ENCODE assay signal across 10 cellular contexts in genomic region chr11:6654281-6655019, GRCh38. TPM values are rescaled to one million over a fixed set of nuclear protein-coding genes. Genes with fewer than 3 reads are reported as not detected.
DNase-seq lines count a peak whose midpoint lies in the region; ATAC-seq and TF ChIP-seq lines count a peak whose summit lies in the region.
"Had no signal": no experiment of that assay in that cellular context is flagged by ENCODE, and none has a peak within 500 bp of the region (broad histone marks: within the 10 kb centered on the region; RNA-seq: fewer than 3 reads in every experiment).

No MANE protein-coding gene starts in this region.

- no peak overlapping the region for H3K27ac Mint-ChIP-seq in naive thymus-derived CD8-positive, alpha-beta T cell
- H3K27ac Mint-ChIP-seq: activated naive CD8-positive, alpha-beta T cell treated with anti-CD3 and anti-CD28 coated beads for 36 hours had no signal

- DNase-seq in activated T-cell treated with anti-CD3 and anti-CD28 coated beads for 4 hours (peak; percentile 15), foreskin fibroblast (no peak), uterus (peak in 1 of 2 donors; percentile 42), Kasumi-1 (lab: John Stamatoyannopoulos, UW) (no peak), NCI-H524 (lab: John Stamatoyannopoulos, UW) (no peak)
- no peak for DNase-seq in activated T-cell treated with anti-CD3 and anti-CD28 coated beads, Interleukin-2, amount 50 U/mL, for 1 hour
- peak in 2 of 10 donors; percentile 24 to 41 for DNase-seq in naive thymus-derived CD8-positive, alpha-beta T cell

- H3K4me1 ChIP-seq in uterus, result no peaks in the 10 kb centered on the region
- H3K4me1 ChIP-seq: parathyroid adenoma had no signal

- no peaks in the 10 kb centered on the region for H3K9me3 Mint-ChIP-seq in naive thymus-derived CD8-positive, alpha-beta T cell
- H3K9me3 Mint-ChIP-seq: activated naive CD8-positive, alpha-beta T cell treated with anti-CD3 and anti-CD28 coated beads for 36 hours had no signal

- peak overlapping the region; percentile 41 to 74 for H3K4me3 ChIP-seq in foreskin fibroblast (ENCODE audit: low read depth in 1 of 2, low read length in 2 of 2)
- peak overlapping the region; percentile 56 to 66 for H3K4me3 ChIP-seq in uterus

- no peak for TF ChIP-seq POLR2A in uterus (IDR thresholded peaks at IDR 0.05)

- H3K4me3 Mint-ChIP-seq in naive thymus-derived CD8-positive, alpha-beta T cell, result no peak overlapping the region
- H3K4me3 Mint-ChIP-seq: activated naive CD8-positive, alpha-beta T cell treated with anti-CD3 and anti-CD28 coated beads for 36 hours had no signal

- H3K4me1 Mint-ChIP-seq in naive thymus-derived CD8-positive, alpha-beta T cell, result peaks cover 4 to 13% (median 10%) of the 10 kb centered on the region in 4 donors

- no peaks in the 10 kb centered on the region for H3K36me3 Mint-ChIP-seq in naive thymus-derived CD8-positive, alpha-beta T cell
- H3K36me3 Mint-ChIP-seq: activated naive CD8-positive, alpha-beta T cell treated with anti-CD3 and anti-CD28 coated beads for 36 hours had no signal

- H3K27ac ChIP-seq in uterus, result peak overlapping the region; percentile 96
- H3K27ac ChIP-seq: parathyroid adenoma had no signal

- H3K27me3 ChIP-seq in uterus, result no peaks in the 10 kb centered on the region

- no peaks in the 10 kb centered on the region for H3K9me3 ChIP-seq in uterus

- intact Hi-C loops in uterus (cut with DNase I; ENCODE audit: low total_unique reads), result no loop called here

- TF ChIP-seq CTCF in foreskin fibroblast (IDR thresholded peaks at IDR 0.05; ENCODE audit: low read depth, low read length) (no peak), uterus (IDR thresholded peaks at IDR 0.05) (no peak)

- peak; percentile 43 to 44 for ATAC-seq in naive thymus-derived CD8-positive, alpha-beta T cell
- no peak for ATAC-seq in GM19324 (IDR thresholded peaks at IDR 0.05; ENCODE audit: low FRiP score, unreplicated experiment)

- POLR2A ChIA-PET in naive thymus-derived CD8-positive, alpha-beta T cell (lab: Charles Lee), result interaction anchor here (1.1 to 5.8 kb wide), 7 partner anchors 8 to 42 kb away, joined by 3 to 38 read pairs (median 4); partner anchors contain the start of genes MRPL17, TAF10 and TPP1

- no peaks in the 10 kb centered on the region for H3K27me3 Mint-ChIP-seq in naive thymus-derived CD8-positive, alpha-beta T cell

- no peaks in the 10 kb centered on the region for H3K36me3 ChIP-seq in uterus

RNA-seq across cellular contexts. Expression of gene DCHS1, which starts 1.2 kb away (rescaled TPM):
- total RNA-seq in naive thymus-derived CD8-positive, alpha-beta T cell, result 10 to 100 TPM; 14.4 to 14.9 TPM
- 1 to 10 TPM; 2.2 to 6.1 (median 2.9) TPM for polyA plus RNA-seq in naive thymus-derived CD8-positive, alpha-beta T cell
- total RNA-seq in uterus, result 100 to 1,000 TPM in 1 of 4 donors, 10 to 100 TPM in 3; 26.8 to 125 (median 73.6) TPM

RNA-seq across cellular contexts. Expression of gene MRPL17, which starts 28.7 kb away (rescaled TPM):
- 10 to 100 TPM; 27.5 to 30.1 TPM for total RNA-seq in naive thymus-derived CD8-positive, alpha-beta T cell
- 10 to 100 TPM; 16.2 to 23.6 (median 16.5) TPM for polyA plus RNA-seq in naive thymus-derived CD8-positive, alpha-beta T cell
- total RNA-seq in uterus, result 100 to 1,000 TPM in 1 of 4 donors, 10 to 100 TPM in 3; 30.6 to 452 (median 55.0) TPM

RNA-seq across cellular contexts. Expression of gene TPP1, which starts 35.2 kb away (rescaled TPM):
- total RNA-seq in naive thymus-derived CD8-positive, alpha-beta T cell, result 100 to 1,000 TPM; 130 TPM
- polyA plus RNA-seq in naive thymus-derived CD8-positive, alpha-beta T cell, result 100 to 1,000 TPM in 1 of 3 donors, 10 to 100 TPM in 2; 84.8 to 107 (median 85.1) TPM
- 10 to 100 TPM; 27.1 to 74.9 (median 40.7) TPM for total RNA-seq in uterus

RNA-seq across cellular contexts. Expression of gene TAF10, which starts 42.4 kb away (rescaled TPM):
- total RNA-seq in naive thymus-derived CD8-positive, alpha-beta T cell, result 100 to 1,000 TPM; 107 to 116 TPM
- 100 to 1,000 TPM; 247 to 332 (median 249) TPM for polyA plus RNA-seq in naive thymus-derived CD8-positive, alpha-beta T cell
- total RNA-seq in uterus, result 100 to 1,000 TPM in 2 of 4 donors, 10 to 100 TPM in 2; 11.5 to 137 (median 67.1) TPM

RNA-seq across cellular contexts. Expression of gene ILK, which starts 50.9 kb away (rescaled TPM):
- 10 to 100 TPM; 88.5 to 93.5 TPM for total RNA-seq in naive thymus-derived CD8-positive, alpha-beta T cell
- polyA plus RNA-seq in naive thymus-derived CD8-positive, alpha-beta T cell, result 10 to 100 TPM; 63.7 to 72.5 (median 68.5) TPM
- 100 to 1,000 TPM; 205 to 336 (median 279) TPM for total RNA-seq in uterus
